Comparison of ENCODE assay signal across 1 cellular context in genomic region chr7:74180866-74181265, GRCh38.
TF ChIP-seq lines count a peak whose summit lies in the region.

No MANE protein-coding gene starts in this region.

TF ChIP-seq in GM12878, 131 proteins besides CTCF, POLR2A, EP300 and RAD21:
- TF ChIP-seq ZBTB40 (IDR thresholded peaks at IDR 0.05; ENCODE audit: borderline replicate concordance) (no peak), IRF5 (IDR thresholded peaks at IDR 0.05; ENCODE audit: borderline replicate concordance) (no peak), BCL11A (IDR thresholded peaks at IDR 0.05; ENCODE audit: low read depth, low read length) (no peak), RELB (IDR thresholded peaks at IDR 0.05; ENCODE audit: low read depth) (no peak), PAX8 (IDR thresholded peaks at IDR 0.05) (no peak), PBX3 (IDR thresholded peaks at IDR 0.05; ENCODE audit: insufficient replicate concordance, low read depth, low read length) (no peak), MEF2B (IDR thresholded peaks at IDR 0.05; ENCODE audit: partially characterized antibody, poor library complexity, severe bottlenecking) (no peak)
TF ChIP-seq in GM12878: peak in this region for 0.
